Comparison of ENCODE assay signal across 8 cellular contexts in the genomic region with DNA sequence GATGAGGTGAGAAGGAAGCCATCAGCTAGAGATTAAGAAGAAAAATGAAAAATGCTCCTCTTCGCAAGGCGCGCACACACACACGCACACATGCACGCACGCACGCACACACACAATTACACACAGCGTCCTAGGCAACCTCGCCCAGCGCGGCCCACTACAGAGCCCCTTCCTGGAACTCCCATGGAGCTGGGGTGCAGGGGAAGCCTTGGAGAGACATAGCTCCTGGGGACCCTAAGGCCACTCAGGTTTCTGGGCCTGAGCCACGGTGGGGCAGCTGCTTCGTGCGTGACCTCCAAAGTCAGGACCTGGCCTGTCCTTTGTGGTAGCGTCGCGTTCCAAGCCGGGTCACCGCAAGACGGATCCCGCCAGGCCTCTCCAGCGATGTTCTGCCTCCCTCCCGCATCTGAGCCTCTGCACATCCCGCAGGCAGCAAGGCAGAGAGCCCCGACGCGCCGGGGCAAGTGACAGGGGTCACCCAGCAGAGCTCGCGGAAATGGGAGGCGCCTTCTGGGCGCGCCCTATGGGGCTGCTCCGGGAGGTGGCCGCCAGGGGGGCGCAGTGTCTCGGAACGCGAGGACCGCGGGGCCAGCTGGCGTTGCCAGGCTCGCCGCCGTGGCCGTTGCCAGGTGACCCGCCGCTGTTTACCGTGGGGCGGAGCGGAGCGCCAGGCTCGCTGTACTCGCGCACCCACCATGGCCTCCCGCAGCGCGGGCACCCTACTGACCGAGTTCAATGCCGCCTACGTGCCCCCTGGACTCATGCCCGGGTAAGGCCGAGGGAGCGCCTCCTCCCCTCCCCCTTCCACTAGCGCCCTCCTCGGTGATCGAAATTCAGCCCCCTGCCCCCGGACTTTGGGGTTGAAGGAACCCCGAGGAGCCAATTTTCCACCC.
DNase-seq lines count a peak whose midpoint lies in the region; ATAC-seq and TF ChIP-seq lines count a peak whose summit lies in the region.

No MANE protein-coding gene starts in this region.

- intact Hi-C loops in posterior vena cava (cut with DNase I) = no loop called here

- DNase-seq in DMS53 (lab: John Stamatoyannopoulos, UW) (peak; percentile 92), NCI-H1092 (lab: John Stamatoyannopoulos, UW) (peak; percentile 68), foreskin keratinocyte (no peak), posterior vena cava (ENCODE audit: low spot score) (peak; percentile 85), superior temporal gyrus (ENCODE audit: extremely low spot score) (no peak), medulla oblongata (ENCODE audit: extremely low spot score) (no peak)
- peak; percentile 62 for DNase-seq in activated CD8-positive, alpha-beta memory T cell treated with anti-CD3 and anti-CD28 coated beads for 24 hours

- peak; percentile 43 for TF ChIP-seq CTCF in foreskin keratinocyte (conservative IDR thresholded peaks at IDR 0.05)

- H3K27me3 ChIP-seq in foreskin keratinocyte = peaks cover 99% of the 10 kb centered on the region

- no peaks in the 10 kb centered on the region for H3K4me1 ChIP-seq in foreskin keratinocyte

- no peak overlapping the region for H3K27ac ChIP-seq in foreskin keratinocyte

- ATAC-seq in foreskin keratinocyte (peak; percentile 64), GM21717 (IDR thresholded peaks at IDR 0.05; ENCODE audit: unreplicated experiment) (no peak)

Comparison
In these comparisons a context has a peak if more than half of its experiments do, and no peak if none do; other contexts are left out.
1. DNase-seq: peak in DMS53 (single experiment), NCI-H1092 (single experiment), activated CD8-positive, alpha-beta memory T cell treated with anti-CD3 and anti-CD28 coated beads for 24 hours (single experiment) and posterior vena cava (single experiment); none in foreskin keratinocyte (0 of 2), superior temporal gyrus (single experiment) and medulla oblongata (single experiment).